1 cellular context compared by ENCODE assay signal in genomic region chr16:1503110-1503955, GRCh38.
TF ChIP-seq lines count a peak whose summit lies in the region.

No MANE protein-coding gene starts in this region.

TF ChIP-seq in HCT116, 20 proteins besides CTCF, POLR2A, EP300 and RAD21 (continued from another document):
- TF ChIP-seq ZBTB33 (IDR thresholded peaks at IDR 0.05; ENCODE audit: extremely low read depth, insufficient replicate concordance, low read length) (no peak), CBX3 (IDR thresholded peaks at IDR 0.05; ENCODE audit: low read depth) (no peak), FOSL1 (IDR thresholded peaks at IDR 0.05; ENCODE audit: low read depth) (no peak), ATF3 (IDR thresholded peaks at IDR 0.05) (no peak), ZNF274 (IDR thresholded peaks at IDR 0.05; ENCODE audit: low read depth, low read length) (no peak), ELF1 (IDR thresholded peaks at IDR 0.05; ENCODE audit: borderline replicate concordance, low read depth) (no peak), JUND (IDR thresholded peaks at IDR 0.05) (no peak), SRF (IDR thresholded peaks at IDR 0.05; ENCODE audit: low read depth) (no peak), EZH2 (IDR thresholded peaks at IDR 0.05) (no peak), REST (IDR thresholded peaks at IDR 0.05; ENCODE audit: low read depth) (no peak), TCF7L2 (IDR thresholded peaks at IDR 0.05; ENCODE audit: borderline replicate concordance, extremely low read depth, insufficient read depth, insufficient read length) (no peak), POLR2AphosphoS5 (IDR thresholded peaks at IDR 0.05; ENCODE audit: low read depth, low read length) (no peak), SIN3A (IDR thresholded peaks at IDR 0.05; ENCODE audit: low read depth) (no peak), ZFX (IDR thresholded peaks at IDR 0.05) (no peak)
- TF ChIP-seq, protein P1, sequence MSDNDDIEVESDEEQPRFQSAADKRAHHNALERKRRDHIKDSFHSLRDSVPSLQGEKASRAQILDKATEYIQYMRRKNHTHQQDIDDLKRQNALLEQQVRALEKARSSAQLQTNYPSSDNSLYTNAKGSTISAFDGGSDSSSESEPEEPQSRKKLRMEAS (IDR thresholded peaks at IDR 0.05) = no peak
